29 cellular contexts compared by ENCODE assay signal in the genomic region with DNA sequence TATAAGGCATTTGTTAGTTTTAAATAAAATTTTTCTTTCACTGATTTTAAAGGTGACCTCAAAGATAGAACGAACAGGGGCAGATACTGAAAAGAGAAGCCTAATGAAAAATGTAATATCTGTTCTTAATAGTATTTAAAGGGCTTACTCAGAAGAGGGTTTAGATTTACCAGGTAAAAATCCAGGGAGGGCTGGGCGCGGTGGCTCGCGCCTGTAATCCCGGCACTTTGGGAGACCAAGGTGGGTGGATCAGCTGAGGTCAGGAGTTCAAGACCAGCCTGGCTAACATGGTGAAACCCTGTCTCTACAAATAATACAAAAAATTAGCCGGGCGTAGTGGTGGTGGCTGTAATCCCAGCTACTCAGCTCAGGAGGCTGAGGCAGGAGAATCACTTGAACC.
"Had no signal": no experiment of that assay in that cellular context is flagged by ENCODE, and none has a peak within 500 bp of the region (broad histone marks: within the 10 kb centered on the region; RNA-seq: fewer than 3 reads in every experiment).

No MANE protein-coding gene starts in this region.

- H3K4me1 ChIP-seq: adrenal gland, ascending aorta, body of pancreas, breast epithelium had no signal

- H3K36me3 ChIP-seq: adrenal gland, ascending aorta, brain microvascular endothelial cell, breast epithelium, cardiac muscle cell had no signal

- H3K4me3 ChIP-seq: adrenal gland, ascending aorta, body of pancreas, breast epithelium, cardiac muscle cell had no signal

- DNase-seq: activated effector memory CD4-positive, alpha-beta T cell treated with anti-CD3 and anti-CD28 coated beads, Interleukin-2, amount 50 U/mL, for 16 hours; activated effector memory CD4-positive, alpha-beta T cell treated with Interleukin-2 at 50 U/mL for 16 hours; activated gamma-delta T cell; activated gamma-delta T cell treated with Interleukin-2 at 50 U/mL for 16 hours; activated naive CD4-positive, alpha-beta T cell; activated naive CD4-positive, alpha-beta T cell treated with anti-CD3 and anti-CD28 coated beads for 36 hours; activated naive CD4-positive, alpha-beta T cell treated with anti-CD3 and anti-CD28 coated beads, Interleukin-2, amount 10 ng/mL, durations not matched to agents 7 days and 5 days; activated naive CD4-positive, alpha-beta T cell treated with anti-CD3 and anti-CD28 coated beads, Interleukin-2, amount 50 U/mL, for 16 hours; activated naive CD4-positive, alpha-beta T cell treated with Interleukin-2 at 50 U/mL for 16 hours; activated naive CD8-positive, alpha-beta T cell treated with anti-CD3 and anti-CD28 coated beads for 36 hours; activated naive CD8-positive, alpha-beta T cell treated with anti-CD3 and anti-CD28 coated beads, Interleukin-2, amount 10 ng/mL, durations not matched to agents 7 days and 5 days; activated naive CD8-positive, alpha-beta T cell treated with anti-CD3 and anti-CD28 coated beads, Interleukin-2, amount 50 U/mL, for 24 hours; activated T-cell treated with anti-CD3 and anti-CD28 coated beads, Interleukin-2, amount 50 U/mL, for 24 hours; activated T-cell treated with anti-CD3 and anti-CD28 coated beads, Interleukin-2, amount 50 U/mL, for 4 hours; activated T-cell treated with anti-CD3 and anti-CD28 coated beads, Interleukin-2, amount 50 U/mL, for 48 hours; activated T-cell treated with anti-CD3 and anti-CD28 coated beads, Interleukin-2, amount 50 U/mL, for 72 hours; adrenal gland; amniotic stem cell; amygdala; anterior cingulate cortex; aorta; body of pancreas; brain microvascular endothelial cell; caudate nucleus; central memory CD4-positive, alpha-beta T cell; cerebellar nuclear complex had no signal

- H3K9me3 ChIP-seq: adrenal gland, ascending aorta, body of pancreas had no signal

- H3K27ac ChIP-seq: adrenal gland, ascending aorta, body of pancreas, brain microvascular endothelial cell, breast epithelium, cardiac muscle cell had no signal

- H3K27me3 ChIP-seq: adrenal gland, ascending aorta, body of pancreas, brain microvascular endothelial cell, breast epithelium had no signal
